10 cellular contexts compared by ENCODE assay signal in genomic region chr4:142567620-142568451, GRCh38.
A peak's percentile ranks its signal among the peaks of the same experiment; 100 is the strongest.
DNase-seq lines count a peak whose midpoint lies in the region; ATAC-seq and TF ChIP-seq lines count a peak whose summit lies in the region.
"Had no signal": no experiment of that assay in that cellular context is flagged by ENCODE, and none has a peak within 500 bp of the region (broad histone marks: within the 10 kb centered on the region; RNA-seq: fewer than 3 reads in every experiment).

No MANE protein-coding gene starts in this region.

- H3K9me3 ChIP-seq in upper lobe of right lung = no peaks in the 10 kb centered on the region

- no peaks in the 10 kb centered on the region for H3K36me3 Mint-ChIP-seq in natural killer cell treated with Interleukin-12 subunit alpha and Interleukin-12 subunit beta and Interleukin-15 and Interleukin-18, amount 100 ng/mL, for 72 hours
- H3K36me3 Mint-ChIP-seq in natural killer cell (no peaks in the 10 kb centered on the region), immature natural killer cell (no peaks in the 10 kb centered on the region)
- peaks cover 10% of the 10 kb centered on the region for H3K36me3 Mint-ChIP-seq in T-helper 1 cell treated with Interleukin-12 subunit alpha and Interleukin-12 subunit beta and Interleukin-4 antibody, amounts not matched to agents 30 μg/mL and 1 μg/mL, for 36 hours (ENCODE audit: low read depth)

- H3K9me3 Mint-ChIP-seq in natural killer cell treated with Interleukin-12 subunit alpha and Interleukin-12 subunit beta and Interleukin-15 and Interleukin-18, amount 100 ng/mL, for 72 hours = peaks cover 6% of the 10 kb centered on the region
- H3K9me3 Mint-ChIP-seq in natural killer cell (peaks cover 2 to 5% of the 10 kb centered on the region in 2 donors), immature natural killer cell (peaks cover 0 to 9% (median 4%) of the 10 kb centered on the region in 6 donors)
- H3K9me3 Mint-ChIP-seq in T-helper 1 cell treated with Interleukin-12 subunit alpha and Interleukin-12 subunit beta and Interleukin-4 antibody, amounts not matched to agents 30 μg/mL and 1 μg/mL, for 36 hours = no peaks in the 10 kb centered on the region

- H3K4me1 ChIP-seq in upper lobe of right lung = peaks cover 7% of the 10 kb centered on the region

- H3K27ac Mint-ChIP-seq in natural killer cell treated with Interleukin-12 subunit alpha and Interleukin-12 subunit beta and Interleukin-15 and Interleukin-18, amount 100 ng/mL, for 72 hours = peak overlapping the region; percentile 25 to 82
- no peak overlapping the region for H3K27ac Mint-ChIP-seq in natural killer cell
- peak overlapping the region; percentile 91 for H3K27ac Mint-ChIP-seq in T-helper 1 cell treated with Interleukin-12 subunit alpha and Interleukin-12 subunit beta and Interleukin-4 antibody, amounts not matched to agents 30 μg/mL and 1 μg/mL, for 36 hours
- H3K27ac Mint-ChIP-seq in immature natural killer cell = no peak overlapping the region

- no peaks in the 10 kb centered on the region for H3K27me3 Mint-ChIP-seq in natural killer cell treated with Interleukin-12 subunit alpha and Interleukin-12 subunit beta and Interleukin-15 and Interleukin-18, amount 100 ng/mL, for 72 hours
- H3K27me3 Mint-ChIP-seq in natural killer cell (ENCODE audit: low read depth in 2 of 2) (no peaks in the 10 kb centered on the region), immature natural killer cell (ENCODE audit: low read depth in 3 of 3) (peaks cover 0 to 2% (median 0%) of the 10 kb centered on the region in 3 donors)
- no peaks in the 10 kb centered on the region for H3K27me3 Mint-ChIP-seq in T-helper 1 cell treated with Interleukin-12 subunit alpha and Interleukin-12 subunit beta and Interleukin-4 antibody, amounts not matched to agents 30 μg/mL and 1 μg/mL, for 36 hours (ENCODE audit: low read depth)

- no peaks in the 10 kb centered on the region for H3K27me3 ChIP-seq in upper lobe of right lung
- H3K27me3 ChIP-seq: cardiac muscle cell had no signal

- H3K27ac ChIP-seq in upper lobe of right lung = peak overlapping the region; percentile 58
- H3K27ac ChIP-seq: cardiac muscle cell had no signal

- peak overlapping the region; percentile 83 for H3K4me3 Mint-ChIP-seq in natural killer cell treated with Interleukin-12 subunit alpha and Interleukin-12 subunit beta and Interleukin-15 and Interleukin-18, amount 100 ng/mL, for 72 hours
- no peak overlapping the region for H3K4me3 Mint-ChIP-seq in natural killer cell
- peak overlapping the region; percentile 86 for H3K4me3 Mint-ChIP-seq in T-helper 1 cell treated with Interleukin-12 subunit alpha and Interleukin-12 subunit beta and Interleukin-4 antibody, amounts not matched to agents 30 μg/mL and 1 μg/mL, for 36 hours
- peak overlapping the region in 1 of 5 donors; percentile 37 for H3K4me3 Mint-ChIP-seq in immature natural killer cell

- TF ChIP-seq CTCF in natural killer cell (IDR thresholded peaks at IDR 0.05) (no peak), fibroblast of the aortic adventitia (IDR thresholded peaks at IDR 0.05; ENCODE audit: insufficient read depth, low read length) (no peak), upper lobe of right lung (IDR thresholded peaks at IDR 0.05) (no peak)

- no peak for ATAC-seq in natural killer cell treated with Interleukin-12 subunit alpha and Interleukin-12 subunit beta and Interleukin-15 and Interleukin-18, amount 100 ng/mL, for 72 hours
- ATAC-seq in natural killer cell (no peak), upper lobe of right lung (peak; percentile 51), GM19455 (IDR thresholded peaks at IDR 0.05; ENCODE audit: unreplicated experiment) (no peak)
- ATAC-seq: right cardiac atrium had no signal

- no peak for DNase-seq in natural killer cell treated with Interleukin-12 subunit alpha and Interleukin-12 subunit beta and Interleukin-15 and Interleukin-18, amount 100 ng/mL, for 72 hours (ENCODE audit: low spot score)
- DNase-seq in natural killer cell = no peak
- peak; percentile 68 for DNase-seq in fibroblast of the aortic adventitia (ENCODE audit: low read depth)
- DNase-seq in upper lobe of right lung = no peak
- DNase-seq in NCI-H128 (lab: John Stamatoyannopoulos, UW; ENCODE audit: unreplicated experiment) = no peak
- DNase-seq in immature natural killer cell = no peak
- DNase-seq: right cardiac atrium had no signal

- H3K36me3 ChIP-seq in upper lobe of right lung = no peaks in the 10 kb centered on the region
- H3K36me3 ChIP-seq: cardiac muscle cell had no signal

- intact Hi-C loops in natural killer cell (cut with micrococcal nuclease) = no loop called here
- intact Hi-C loops in upper lobe of right lung (cut with DNase I) = no loop called here

- peak overlapping the region; percentile 32 for H3K4me3 ChIP-seq in fibroblast of the aortic adventitia (ENCODE audit: low read depth, low read length)
- peak overlapping the region; percentile 28 for H3K4me3 ChIP-seq in upper lobe of right lung
- H3K4me3 ChIP-seq: cardiac muscle cell had no signal

- H3K4me1 Mint-ChIP-seq in natural killer cell treated with Interleukin-12 subunit alpha and Interleukin-12 subunit beta and Interleukin-15 and Interleukin-18, amount 100 ng/mL, for 72 hours (ENCODE audit: low read depth in 2 of 2) = peaks cover 0 to 7% of the 10 kb centered on the region in 2 donors
- H3K4me1 Mint-ChIP-seq in natural killer cell (no peaks in the 10 kb centered on the region), immature natural killer cell (peaks cover 0 to 23% of the 10 kb centered on the region in 2 donors)
- peaks cover 44% of the 10 kb centered on the region for H3K4me1 Mint-ChIP-seq in T-helper 1 cell treated with Interleukin-12 subunit alpha and Interleukin-12 subunit beta and Interleukin-4 antibody, amounts not matched to agents 30 μg/mL and 1 μg/mL, for 36 hours (ENCODE audit: low read depth)

Comparison
In these comparisons a context has a peak if more than half of its experiments do, and no peak if none do; other contexts are left out.
1. H3K27ac Mint-ChIP-seq: peak in natural killer cell treated with Interleukin-12 subunit alpha and Interleukin-12 subunit beta and Interleukin-15 and Interleukin-18, amount 100 ng/mL, for 72 hours (2 of 2) and T-helper 1 cell treated with Interleukin-12 subunit alpha and Interleukin-12 subunit beta and Interleukin-4 antibody, amounts not matched to agents 30 μg/mL and 1 μg/mL, for 36 hours (single experiment); none in natural killer cell (0 of 2) and immature natural killer cell (0 of 6).